Comparison of ENCODE assay signal across 13 cellular contexts in genomic region chr2:238308177-238308576, GRCh38. TPM values are rescaled to one million over a fixed set of nuclear protein-coding genes. Genes with fewer than 3 reads are reported as not detected.
DNase-seq lines count a peak whose midpoint lies in the region; ATAC-seq and TF ChIP-seq lines count a peak whose summit lies in the region.
"Had no signal": no experiment of that assay in that cellular context is flagged by ENCODE, and none has a peak within 500 bp of the region (broad histone marks: within the 10 kb centered on the region; RNA-seq: fewer than 3 reads in every experiment).

No MANE protein-coding gene starts in this region.

- ATAC-seq in GM19351 (IDR thresholded peaks at IDR 0.05; ENCODE audit: unreplicated experiment) = no peak
- ATAC-seq: stimulated activated naive CD8-positive, alpha-beta T cell treated with anti-CD3 and anti-CD28 coated beads, Interleukin-15, amount 100 ng/mL, for 72 hours had no signal

- peaks cover 1 to 22% (median 17%) of the 10 kb centered on the region in 4 donors for H3K4me1 ChIP-seq in liver (ENCODE audit: control insufficient read depth in 4 of 4, insufficient read depth in 4 of 4, low read length in 3 of 4)

- DNase-seq in BJ (ENCODE audit: low read depth) = no peak
- DNase-seq in GM20000 (ENCODE audit: low spot score) = no peak
- DNase-seq in astrocyte of the cerebellum (ENCODE audit: low read depth) = no peak
- DNase-seq in activated CD4-positive, alpha-beta T cell treated with anti-CD3 and anti-CD28 coated beads, Interleukin-2, amount 50 U/mL, for 4 hours = no peak
- no peak for DNase-seq in substantia nigra (lab: John Stamatoyannopoulos, UW)
- DNase-seq in NCI-H2107 (lab: John Stamatoyannopoulos, UW) = no peak
- DNase-seq: COR-L47; Kasumi-1; Right ventricle myocardium superior; stimulated activated CD4-positive, alpha-beta T cell treated with anti-CD3 and anti-CD28 coated beads, Interleukin-4, amount 100 ng/mL, for 1 hour; stimulated activated naive CD8-positive, alpha-beta T cell treated with anti-CD3 and anti-CD28 coated beads, Interleukin-15, amount 100 ng/mL, for 72 hours had no signal

- no peaks in the 10 kb centered on the region for H3K36me3 ChIP-seq in BJ (ENCODE audit: control insufficient read depth, insufficient read depth, low read length)
- no peaks in the 10 kb centered on the region for H3K36me3 ChIP-seq in liver (ENCODE audit: control insufficient read depth in 4 of 4, insufficient read depth in 3 of 4, low read depth in 1 of 4, low read length in 3 of 4)

- WGBS in liver = 88% methylated on average over 2 of the region's 2 CpGs

- CTCF ChIA-PET in BJ (lab: Yijun Ruan, JAX) = no interaction called here

- peak; percentile 32 for TF ChIP-seq CTCF in BJ (IDR thresholded peaks at IDR 0.05; ENCODE audit: insufficient read depth, low read depth, low read length)
- TF ChIP-seq CTCF in GM20000 (IDR thresholded peaks at IDR 0.05; ENCODE audit: extremely low read depth, missing control alignments) = peak; percentile 15
- TF ChIP-seq CTCF in astrocyte of the cerebellum (IDR thresholded peaks at IDR 0.05; ENCODE audit: low read depth, low read length, missing control alignments) = peak; percentile 26
- no peak for TF ChIP-seq CTCF in liver (IDR thresholded peaks at IDR 0.05; ENCODE audit: low read depth, low read length, missing input control)

- H3K9ac ChIP-seq in liver (ENCODE audit: low read depth in 1 of 2, low read length in 2 of 2) = no peak overlapping the region

- H3K27ac ChIP-seq in liver (ENCODE audit: low read depth in 1 of 2, low read length in 2 of 2) = no peak overlapping the region
- H3K27ac ChIP-seq in substantia nigra (ENCODE audit: low read depth, low read length, poor library complexity, severe bottlenecking) = no peak overlapping the region

- peak; percentile 9 to 40 for TF ChIP-seq RAD21 in liver (IDR thresholded peaks at IDR 0.05)

- in situ Hi-C loops in astrocyte of the cerebellum (cut with HindIII; ENCODE audit: low sequenced_read_pairs) = no loop called here

- POLR2A ChIA-PET in BJ (lab: Charles Lee) = no interaction called here

- H3K27me3 ChIP-seq in BJ (ENCODE audit: control insufficient read depth, insufficient read depth, low read length) (peaks cover 2% of the 10 kb centered on the region), liver (ENCODE audit: control insufficient read depth in 4 of 4, insufficient read depth in 4 of 4, low read length in 3 of 4) (no peaks in the 10 kb centered on the region)

- H3K4me3 ChIP-seq in BJ (ENCODE audit: low read depth, low read length) = no peak overlapping the region
- H3K4me3 ChIP-seq in astrocyte of the cerebellum (ENCODE audit: low read depth, low read length) = no peak overlapping the region
- H3K4me3 ChIP-seq in liver (ENCODE audit: low read depth in 1 of 3, low read length in 3 of 3) = no peak overlapping the region

- no peaks in the 10 kb centered on the region for H3K9me3 ChIP-seq in liver (ENCODE audit: control insufficient read depth in 4 of 4, low read length in 3 of 4)

TF ChIP-seq in liver, 16 proteins besides CTCF, POLR2A, EP300 and RAD21:
- TF ChIP-seq JUND (IDR thresholded peaks at IDR 0.05) = no peak
- no peak for TF ChIP-seq SP1 (IDR thresholded peaks at IDR 0.05)
- TF ChIP-seq ATF3 (IDR thresholded peaks at IDR 0.05) = no peak
- no peak for TF ChIP-seq EGR1 (IDR thresholded peaks at IDR 0.05; ENCODE audit: low read depth in 2 of 2)

RNA-seq across cellular contexts. Expression of gene TRAF3IP1, which starts 12.1 kb away (rescaled TPM):
- polyA plus RNA-seq in BJ (2011; rRNA removed) (4.9 and 5.8 TPM in 2 replicates), liver (1 to 10 TPM; 4.0 to 4.4 TPM)
- 7.4 and 9.6 TPM in 2 replicates for polyA minus RNA-seq in BJ (2011; rRNA and poly(A)+ RNA removed)
- 1 to 10 TPM; 4.7 to 9.1 TPM for total RNA-seq in liver

RNA-seq across cellular contexts. Expression of gene PER2, which starts 19.8 kb away (rescaled TPM):
- polyA plus RNA-seq in BJ (2011; rRNA removed) (2.6 and 3.1 TPM in 2 replicates), liver (1 to 10 TPM; 1.1 to 4.2 TPM)
- polyA minus RNA-seq in BJ (2011; rRNA and poly(A)+ RNA removed) = 6.2 and 7.5 TPM in 2 replicates
- total RNA-seq in liver = 10 to 100 TPM in 1 of 2 donors, 1 to 10 TPM in 1; 4.0 to 12.5 TPM
